9 cellular contexts compared by ENCODE assay signal in genomic region chr12:66107451-66107915, GRCh38. TPM values are rescaled to one million over a fixed set of nuclear protein-coding genes. Genes with fewer than 3 reads are reported as not detected.
A peak's percentile ranks its signal among the peaks of the same experiment; 100 is the strongest.
DNase-seq lines count a peak whose midpoint lies in the region; ATAC-seq, FAIRE-seq and TF ChIP-seq lines count a peak whose summit lies in the region.
"Had no signal": no experiment of that assay in that cellular context is flagged by ENCODE, and none has a peak within 500 bp of the region (broad histone marks: within the 10 kb centered on the region; RNA-seq: fewer than 3 reads in every experiment).

No MANE protein-coding gene starts in this region.

- H3K4me3 ChIP-seq in HFF-Myc (replicated peaks; ENCODE audit: low read depth, low read length): no peak overlapping the region
- H3K4me3 ChIP-seq in cardiac muscle cell: no peak overlapping the region
- H3K4me3 ChIP-seq in prostate gland: no peak overlapping the region
- H3K4me3 ChIP-seq: skin epidermis had no signal

- H3K4me3 Mint-ChIP-seq in activated naive CD4-positive, alpha-beta T cell treated with anti-CD3 and anti-CD28 coated beads for 36 hours: no peak overlapping the region

- no peak for DNase-seq in Right ventricle myocardium inferior (ENCODE audit: missing footprints)
- DNase-seq in cardiac septum (ENCODE audit: low spot score): no peak
- peak; percentile 94 for DNase-seq in HFF-Myc (ENCODE audit: extremely low read depth, low read depth)
- DNase-seq in M059J (ENCODE audit: low read depth): peak; percentile 88
- DNase-seq in RCC 7860 (ENCODE audit: low spot score): peak; percentile 69
- DNase-seq in activated naive CD4-positive, alpha-beta T cell treated with anti-CD3 and anti-CD28 coated beads for 36 hours: peak; percentile 59
- peak; percentile 87 to 96 for DNase-seq in cardiac muscle cell (ENCODE audit: low read depth in 1 of 2, low spot score in 1 of 2)
- DNase-seq in prostate gland (ENCODE audit: low spot score): peak; percentile 60

- FAIRE-seq in RCC 7860 (lab: Jason Lieb, UNC): peak; percentile 59

- H3K36me3 ChIP-seq in cardiac muscle cell (no peaks in the 10 kb centered on the region), prostate gland (no peaks in the 10 kb centered on the region)

- TF ChIP-seq CTCF in HFF-Myc (IDR thresholded peaks at IDR 0.05; ENCODE audit: low read depth, low read length, missing control alignments) (peak; percentile 68), cardiac muscle cell (IDR thresholded peaks at IDR 0.05; ENCODE audit: low read depth, low read length) (peak; percentile 71), prostate gland (IDR thresholded peaks at IDR 0.05) (peak; percentile 52 to 66 (median 57))

- peak; percentile 72 for ATAC-seq in Right ventricle myocardium inferior

- no peak overlapping the region for H3K27ac Mint-ChIP-seq in activated naive CD4-positive, alpha-beta T cell treated with anti-CD3 and anti-CD28 coated beads for 36 hours

- H3K4me1 ChIP-seq in cardiac muscle cell (ENCODE audit: low read depth) (no peaks in the 10 kb centered on the region), prostate gland (replicated peaks) (no peaks in the 10 kb centered on the region)

- no peaks in the 10 kb centered on the region for H3K27me3 ChIP-seq in cardiac muscle cell
- H3K27me3 ChIP-seq in prostate gland (replicated peaks; ENCODE audit: insufficient read depth): no peaks in the 10 kb centered on the region

- H3K9me3 ChIP-seq in cardiac muscle cell (ENCODE audit: low read depth) (no peaks in the 10 kb centered on the region), prostate gland (no peaks in the 10 kb centered on the region)

- H3K27me3 Mint-ChIP-seq in activated naive CD4-positive, alpha-beta T cell treated with anti-CD3 and anti-CD28 coated beads for 36 hours (ENCODE audit: low read depth): peaks cover 4% of the 10 kb centered on the region

- intact Hi-C loops in Right ventricle myocardium inferior (cut with DNase I): loop anchor here (5.0 kb wide), 1 partner anchor 1215 kb away; no protein-coding TSS in a partner anchor
- intact Hi-C loops in cardiac septum (cut with DNase I): no loop called here
- intact Hi-C loops in activated naive CD4-positive, alpha-beta T cell treated with anti-CD3 and anti-CD28 coated beads for 36 hours (cut with micrococcal nuclease): loop anchor here (1.0 to 2.0 kb wide), 3 partner anchors 15 to 1216 kb away; no protein-coding TSS in a partner anchor
- intact Hi-C loops in prostate gland (cut with DNase I): no loop called here

- H3K27ac ChIP-seq in cardiac muscle cell (no peak overlapping the region), prostate gland (no peak overlapping the region)
- H3K27ac ChIP-seq: skin epidermis had no signal

- H3K36me3 Mint-ChIP-seq in activated naive CD4-positive, alpha-beta T cell treated with anti-CD3 and anti-CD28 coated beads for 36 hours (ENCODE audit: low read depth): no peaks in the 10 kb centered on the region

- H3K9me3 Mint-ChIP-seq in activated naive CD4-positive, alpha-beta T cell treated with anti-CD3 and anti-CD28 coated beads for 36 hours: no peaks in the 10 kb centered on the region

- CTCF ChIA-PET in activated naive CD4-positive, alpha-beta T cell treated with anti-CD3 and anti-CD28 coated beads for 36 hours (lab: Charles Lee): interaction anchor here (0.8 to 1.8 kb wide), 7 partner anchors 10 to 1216 kb away, joined by 3 to 5 read pairs (median 3); partner anchors contain the start of gene LLPH

- no peak for TF ChIP-seq POLR2A in prostate gland (IDR thresholded peaks at IDR 0.05)

- H3K4me1 Mint-ChIP-seq in activated naive CD4-positive, alpha-beta T cell treated with anti-CD3 and anti-CD28 coated beads for 36 hours (ENCODE audit: low read depth): peaks cover 4% of the 10 kb centered on the region

- WGBS in prostate gland: 36% methylated on average over 9 of the region's 9 CpGs

RNA-seq across cellular contexts. Expression of gene LLPH, which starts 23.1 kb away (rescaled TPM):
- total RNA-seq in Right ventricle myocardium inferior: 18.1 TPM
- total RNA-seq in cardiac septum: 25.4 TPM
- 16.5 and 27.8 TPM in 2 replicates for total RNA-seq in M059J (2014; rRNA removed; shearing (Covaris generic))
- total RNA-seq in activated naive CD4-positive, alpha-beta T cell treated with anti-CD3 and anti-CD28 coated beads for 36 hours: 10 to 100 TPM; 25.6 to 26.0 TPM
- total RNA-seq in cardiac muscle cell: 3.4 and 3.9 TPM in 2 replicates
- 34.2 and 41.6 TPM in 2 replicates for polyA plus RNA-seq in cardiac muscle cell
- total RNA-seq in prostate gland: 10 to 100 TPM; 11.0 to 17.6 TPM

Comparison
In these comparisons a context has a peak if more than half of its experiments do, and no peak if none do; other contexts are left out.
1. DNase-seq: peak in HFF-Myc (single experiment), M059J (single experiment), RCC 7860 (single experiment), activated naive CD4-positive, alpha-beta T cell treated with anti-CD3 and anti-CD28 coated beads for 36 hours (single experiment), cardiac muscle cell (2 of 2) and prostate gland (single experiment); none in Right ventricle myocardium inferior (single experiment) and cardiac septum (single experiment).
2. intact Hi-C loops: an anchor here in Right ventricle myocardium inferior (5.0 kb wide) and activated naive CD4-positive, alpha-beta T cell treated with anti-CD3 and anti-CD28 coated beads for 36 hours (1.0 to 2.0 kb wide); none called in cardiac septum and prostate gland.
3. Peak in every context shown above with its lines, with median percentiles within 50 percentile points of each other: CTCF ChIP-seq.